35 cellular contexts compared by ENCODE assay signal in genomic region chr12:4050340-4050739, GRCh38.
"Had no signal": no experiment of that assay in that cellular context is flagged by ENCODE, and none has a peak within 500 bp of the region (broad histone marks: within the 10 kb centered on the region; RNA-seq: fewer than 3 reads in every experiment).

No MANE protein-coding gene starts in this region.

- H3K27ac Mint-ChIP-seq: activated CD4-positive, alpha-beta T cell treated with anti-CD3 and anti-CD28 coated beads, Interleukin-2, amount 10 ng/mL, durations not matched to agents 24 days and 14 days; activated CD8-positive, alpha-beta T cell treated with anti-CD3 and anti-CD28 coated beads for 36 hours; activated naive CD4-positive, alpha-beta T cell treated with anti-CD3 and anti-CD28 coated beads for 36 hours; activated T-helper 1 cell treated with anti-CD3 and anti-CD28 coated beads, Interleukin-12 subunit alpha, Interleukin-12 subunit beta, Interleukin-2, Interleukin-4 antibody, amounts not matched to agents 30 ng/mL and 10 ng/mL and 1 ng/mL, durations not matched to agents 14 hours and 24 hours and 36 hours had no signal

- H3K4me1 ChIP-seq: adrenal gland, body of pancreas, breast epithelium, Peyer's patch had no signal

- H3K4me3 ChIP-seq: adrenal gland, body of pancreas, breast epithelium, K562, Peyer's patch had no signal

- H3K36me3 ChIP-seq: adrenal gland, breast epithelium, Peyer's patch had no signal

- ATAC-seq: activated CD8-positive, alpha-beta T cell treated with anti-CD3 and anti-CD28 coated beads for 36 hours; activated naive CD4-positive, alpha-beta T cell treated with anti-CD3 and anti-CD28 coated beads, Interleukin-2, amount 50 U/mL, for 72 hours; activated T-cell treated with anti-CD3 and anti-CD28 coated beads, Interleukin-2, amount 50 U/mL, for 4 hours; body of pancreas; K562; PC-3 had no signal

- H3K9me3 ChIP-seq: adrenal gland, body of pancreas, breast epithelium, Peyer's patch had no signal

- DNase-seq: activated CD4-positive, alpha-beta T cell treated with anti-CD3 and anti-CD28 coated beads, Interleukin-2, amount 10 ng/mL, durations not matched to agents 24 days and 14 days; activated CD4-positive, alpha-beta T cell treated with anti-CD3 and anti-CD28 coated beads, Interleukin-2, amount 50 U/mL, for 4 hours; activated CD8-positive, alpha-beta memory T cell treated with anti-CD3 and anti-CD28 coated beads, Interleukin-2, amount 50 U/mL, for 4 hours; activated CD8-positive, alpha-beta T cell treated with anti-CD3 and anti-CD28 coated beads for 36 hours; activated gamma-delta T cell treated with Interleukin-2 at 50 U/mL for 16 hours; activated naive CD4-positive, alpha-beta T cell treated with anti-CD3 and anti-CD28 coated beads for 36 hours; activated T-cell treated with anti-CD3 and anti-CD28 coated beads for 4 hours; activated T-cell treated with anti-CD3 and anti-CD28 coated beads, Interleukin-2, amount 50 U/mL, for 4 hours; adrenal gland; body of pancreas; NCI-H1092 treated with DMSO at 0.1 percent for 48 hours; NCI-H1417; NCI-H146; NCI-H187; NCI-H2029 treated with DMSO at 0.1 percent for 48 hours; NCI-H2107; NCI-H2171 treated with DMSO at 0.1 percent for 48 hours; NCI-H2227 treated with DMSO at 0.1 percent for 48 hours; NCI-H446 treated with DMSO at 0.1 percent for 48 hours; NCI-H524; NCI-H69; NK-92 treated with Interleukin-12 subunit alpha and Interleukin-12 subunit beta, amount 100 ng/mL, for 24 hours; PC-3; Peyer's patch; RPMI8226; SIG-M5; SW 1271; T-helper 1 cell; T-helper 2 cell; T-helper 9 cell had no signal

- H3K27ac ChIP-seq: adrenal gland, body of pancreas, breast epithelium, Peyer's patch, VCaP had no signal

- H3K27me3 Mint-ChIP-seq: activated CD8-positive, alpha-beta T cell treated with anti-CD3 and anti-CD28 coated beads for 36 hours had no signal

- H3K36me3 Mint-ChIP-seq: activated naive CD4-positive, alpha-beta T cell treated with anti-CD3 and anti-CD28 coated beads, Interleukin-2, amount 50 U/mL, for 72 hours had no signal

- H3K4me3 Mint-ChIP-seq: activated CD4-positive, alpha-beta T cell treated with anti-CD3 and anti-CD28 coated beads, Interleukin-2, amount 10 ng/mL, durations not matched to agents 24 days and 14 days; activated CD8-positive, alpha-beta T cell treated with anti-CD3 and anti-CD28 coated beads for 36 hours; activated naive CD4-positive, alpha-beta T cell treated with anti-CD3 and anti-CD28 coated beads for 36 hours; activated T-cell treated with anti-CD3 and anti-CD28 coated beads, Interleukin-2, amount 50 U/mL, for 4 hours; activated T-helper 1 cell treated with anti-CD3 and anti-CD28 coated beads, Interleukin-12 subunit alpha, Interleukin-12 subunit beta, Interleukin-2, Interleukin-4 antibody, amounts not matched to agents 30 ng/mL and 10 ng/mL and 1 ng/mL, durations not matched to agents 14 hours and 24 hours and 36 hours had no signal

- H3K9me3 Mint-ChIP-seq: activated CD4-positive, alpha-beta T cell treated with anti-CD3 and anti-CD28 coated beads, Interleukin-2, amount 10 ng/mL, durations not matched to agents 24 days and 14 days; activated CD8-positive, alpha-beta T cell treated with anti-CD3 and anti-CD28 coated beads for 36 hours; activated naive CD4-positive, alpha-beta T cell treated with anti-CD3 and anti-CD28 coated beads for 36 hours; activated naive CD4-positive, alpha-beta T cell treated with anti-CD3 and anti-CD28 coated beads, Interleukin-2, amount 50 U/mL, for 72 hours; activated T-cell treated with anti-CD3 and anti-CD28 coated beads, Interleukin-2, amount 50 U/mL, for 4 hours; activated T-helper 1 cell treated with anti-CD3 and anti-CD28 coated beads, Interleukin-12 subunit alpha, Interleukin-12 subunit beta, Interleukin-2, Interleukin-4 antibody, amounts not matched to agents 30 ng/mL and 10 ng/mL and 1 ng/mL, durations not matched to agents 14 hours and 24 hours and 36 hours had no signal

- H3K27me3 ChIP-seq: adrenal gland, body of pancreas, Peyer's patch had no signal
